In genomic region chr12:109900752-109901580, GRCh38 we compare ENCODE assay signal across 1 cellular context.
TF ChIP-seq lines count a peak whose summit lies in the region.

No MANE protein-coding gene starts in this region.

TF ChIP-seq in IMR-90, 13 proteins besides CTCF, POLR2A, EP300 and RAD21 (continued from another document):
- TF ChIP-seq CHD1 (IDR thresholded peaks at IDR 0.05; ENCODE audit: low read depth, low read length): no peak
- TF ChIP-seq MAZ (IDR thresholded peaks at IDR 0.05; ENCODE audit: borderline replicate concordance, low read depth, low read length): no peak
- TF ChIP-seq RCOR1 (IDR thresholded peaks at IDR 0.05; ENCODE audit: insufficient replicate concordance, low read length): no peak
- TF ChIP-seq ELK1 (IDR thresholded peaks at IDR 0.05; ENCODE audit: borderline replicate concordance, low read depth, low read length): no peak
- no peak; the same call in 1 of the 2 replicates for TF ChIP-seq BHLHE40 (IDR thresholded peaks at IDR 0.05; ENCODE audit: low read depth, low read length)
- no peak for TF ChIP-seq MAFK (IDR thresholded peaks at IDR 0.05; ENCODE audit: low read depth, low read length)
TF ChIP-seq in IMR-90: peak in this region for 0.
